Comparison of ENCODE assay signal across 20 cellular contexts in genomic region chr1:238779676-238780075, GRCh38.
"Had no signal": no experiment of that assay in that cellular context is flagged by ENCODE, and none has a peak within 500 bp of the region (broad histone marks: within the 10 kb centered on the region; RNA-seq: fewer than 3 reads in every experiment).

No MANE protein-coding gene starts in this region.

- FAIRE-seq: colon had no signal

- DNase-seq: dermis blood vessel endothelial cell; erythroblast; foreskin melanocyte; heart left ventricle; hippocampal formation; naive thymus-derived CD4-positive, alpha-beta T cell; nephron progenitor cell; retina; right lobe of liver; spleen; stimulated activated CD4-positive, alpha-beta T cell treated with anti-CD3 and anti-CD28 coated beads, Interleukin-15, amount 100 ng/mL, for 24 hours; stimulated activated CD4-positive, alpha-beta T cell treated with anti-CD3 and anti-CD28 coated beads, Interleukin-1b, Interleukin-23, amount 100 ng/mL, for 48 hours; stimulated activated CD4-positive, alpha-beta T cell treated with anti-CD3 and anti-CD28 coated beads, Interleukin-4, amount 100 ng/mL, for 24 hours; tibial artery; upper lobe of left lung; uterus had no signal

- H3K4me3 ChIP-seq: heart left ventricle, prostate gland, right lobe of liver, spleen, tibial artery, upper lobe of left lung, uterus had no signal

- ATAC-seq: heart left ventricle; left lobe of liver; naive thymus-derived CD4-positive, alpha-beta T cell; right lobe of liver; stimulated activated memory B cell treated with anti-CD40 and anti-IgM and Interleukin-4, amounts not matched to agents 10 μg/mL and 1 μg/mL and 100 μg/mL, for 72 hours had no signal
